In genomic region chr3:8529197-8529637, GRCh38 we compare ENCODE assay signal across 1 cellular context.
TF ChIP-seq lines count a peak whose summit lies in the region.

No MANE protein-coding gene starts in this region.

TF ChIP-seq in HepG2, 621 proteins besides CTCF, POLR2A, EP300 and RAD21 (continued from another document and continues in another):
- TF ChIP-seq DR1 (CRISPR knock-in tag; IDR thresholded peaks at IDR 0.05) (no peak), HMG20A (CRISPR knock-in tag; IDR thresholded peaks at IDR 0.05; ENCODE audit: borderline replicate concordance) (0 out of 2 replicates have a peak, but pooled peaks have one; percentile 11), RBAK (CRISPR knock-in tag; IDR thresholded peaks at IDR 0.05) (no peak), ZNF782 (CRISPR knock-in tag; IDR thresholded peaks at IDR 0.05; ENCODE audit: borderline replicate concordance) (no peak), ZNF776 (CRISPR knock-in tag; IDR thresholded peaks at IDR 0.05) (no peak), SAP130 (CRISPR knock-in tag; IDR thresholded peaks at IDR 0.05; ENCODE audit: low read depth) (peak; percentile 24; the same call in 1 of the 2 replicates), RFX3 (CRISPR knock-in tag; IDR thresholded peaks at IDR 0.05) (peak; percentile 71), DNMT1 (CRISPR knock-in tag; IDR thresholded peaks at IDR 0.05) (no peak), ZNF891 (CRISPR knock-in tag; IDR thresholded peaks at IDR 0.05) (no peak), ZNF839 (CRISPR knock-in tag; IDR thresholded peaks at IDR 0.05; ENCODE audit: borderline replicate concordance) (no peak), HOXA7 (CRISPR knock-in tag; IDR thresholded peaks at IDR 0.05) (no peak), SOX5 (CRISPR knock-in tag; IDR thresholded peaks at IDR 0.05; ENCODE audit: borderline replicate concordance) (peak; percentile 16; the same call in 1 of the 2 replicates), HNF1A (IDR thresholded peaks at IDR 0.05; ENCODE audit: low read depth) (peak; percentile 86), HNF1A (CRISPR knock-in tag; IDR thresholded peaks at IDR 0.05; ENCODE audit: borderline replicate concordance) (peak; percentile 74), KDM6A (CRISPR knock-in tag; IDR thresholded peaks at IDR 0.05; ENCODE audit: low read depth) (no peak), TCF12 (IDR thresholded peaks at IDR 0.05) (no peak), TCF12 (CRISPR knock-in tag; IDR thresholded peaks at IDR 0.05) (no peak), ZNF678 (CRISPR knock-in tag; IDR thresholded peaks at IDR 0.05) (no peak), RORA (CRISPR knock-in tag; IDR thresholded peaks at IDR 0.05) (no peak), DRAP1 (CRISPR knock-in tag; IDR thresholded peaks at IDR 0.05) (0 out of 2 replicates have a peak, but pooled peaks have one; percentile 26), ZKSCAN5 (CRISPR knock-in tag; IDR thresholded peaks at IDR 0.05) (no peak), ELF3 (CRISPR knock-in tag; IDR thresholded peaks at IDR 0.05) (0 out of 2 replicates have a peak, but pooled peaks have one; percentile 13), TFAP4 (IDR thresholded peaks at IDR 0.05; ENCODE audit: borderline replicate concordance, low read depth) (0 out of 2 replicates have a peak, but pooled peaks have one; percentile 46), MIXL1 (CRISPR knock-in tag; IDR thresholded peaks at IDR 0.05) (peak; percentile 59; the same call in 1 of the 2 replicates), REL (CRISPR knock-in tag; conservative IDR thresholded peaks at IDR 0.05) (no peak), HOMEZ (CRISPR knock-in tag; IDR thresholded peaks at IDR 0.05; ENCODE audit: low read depth) (0 out of 2 replicates have a peak, but pooled peaks have one; percentile 38), RFX5 (IDR thresholded peaks at IDR 0.05; ENCODE audit: low read depth, low read length) (peak; percentile 65; the same call in 1 of the 2 replicates)
- TF ChIP-seq, protein P1, sequence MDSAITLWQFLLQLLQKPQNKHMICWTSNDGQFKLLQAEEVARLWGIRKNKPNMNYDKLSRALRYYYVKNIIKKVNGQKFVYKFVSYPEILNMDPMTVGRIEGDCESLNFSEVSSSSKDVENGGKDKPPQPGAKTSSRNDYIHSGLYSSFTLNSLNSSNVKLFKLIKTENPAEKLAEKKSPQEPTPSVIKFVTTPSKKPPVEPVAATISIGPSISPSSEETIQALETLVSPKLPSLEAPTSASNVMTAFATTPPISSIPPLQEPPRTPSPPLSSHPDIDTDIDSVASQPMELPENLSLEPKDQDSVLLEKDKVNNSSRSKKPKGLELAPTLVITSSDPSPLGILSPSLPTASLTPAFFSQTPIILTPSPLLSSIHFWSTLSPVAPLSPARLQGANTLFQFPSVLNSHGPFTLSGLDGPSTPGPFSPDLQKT (CRISPR knock-in tag; IDR thresholded peaks at IDR 0.05; ENCODE audit: borderline replicate concordance) = no peak
- TF ChIP-seq, protein P2, sequence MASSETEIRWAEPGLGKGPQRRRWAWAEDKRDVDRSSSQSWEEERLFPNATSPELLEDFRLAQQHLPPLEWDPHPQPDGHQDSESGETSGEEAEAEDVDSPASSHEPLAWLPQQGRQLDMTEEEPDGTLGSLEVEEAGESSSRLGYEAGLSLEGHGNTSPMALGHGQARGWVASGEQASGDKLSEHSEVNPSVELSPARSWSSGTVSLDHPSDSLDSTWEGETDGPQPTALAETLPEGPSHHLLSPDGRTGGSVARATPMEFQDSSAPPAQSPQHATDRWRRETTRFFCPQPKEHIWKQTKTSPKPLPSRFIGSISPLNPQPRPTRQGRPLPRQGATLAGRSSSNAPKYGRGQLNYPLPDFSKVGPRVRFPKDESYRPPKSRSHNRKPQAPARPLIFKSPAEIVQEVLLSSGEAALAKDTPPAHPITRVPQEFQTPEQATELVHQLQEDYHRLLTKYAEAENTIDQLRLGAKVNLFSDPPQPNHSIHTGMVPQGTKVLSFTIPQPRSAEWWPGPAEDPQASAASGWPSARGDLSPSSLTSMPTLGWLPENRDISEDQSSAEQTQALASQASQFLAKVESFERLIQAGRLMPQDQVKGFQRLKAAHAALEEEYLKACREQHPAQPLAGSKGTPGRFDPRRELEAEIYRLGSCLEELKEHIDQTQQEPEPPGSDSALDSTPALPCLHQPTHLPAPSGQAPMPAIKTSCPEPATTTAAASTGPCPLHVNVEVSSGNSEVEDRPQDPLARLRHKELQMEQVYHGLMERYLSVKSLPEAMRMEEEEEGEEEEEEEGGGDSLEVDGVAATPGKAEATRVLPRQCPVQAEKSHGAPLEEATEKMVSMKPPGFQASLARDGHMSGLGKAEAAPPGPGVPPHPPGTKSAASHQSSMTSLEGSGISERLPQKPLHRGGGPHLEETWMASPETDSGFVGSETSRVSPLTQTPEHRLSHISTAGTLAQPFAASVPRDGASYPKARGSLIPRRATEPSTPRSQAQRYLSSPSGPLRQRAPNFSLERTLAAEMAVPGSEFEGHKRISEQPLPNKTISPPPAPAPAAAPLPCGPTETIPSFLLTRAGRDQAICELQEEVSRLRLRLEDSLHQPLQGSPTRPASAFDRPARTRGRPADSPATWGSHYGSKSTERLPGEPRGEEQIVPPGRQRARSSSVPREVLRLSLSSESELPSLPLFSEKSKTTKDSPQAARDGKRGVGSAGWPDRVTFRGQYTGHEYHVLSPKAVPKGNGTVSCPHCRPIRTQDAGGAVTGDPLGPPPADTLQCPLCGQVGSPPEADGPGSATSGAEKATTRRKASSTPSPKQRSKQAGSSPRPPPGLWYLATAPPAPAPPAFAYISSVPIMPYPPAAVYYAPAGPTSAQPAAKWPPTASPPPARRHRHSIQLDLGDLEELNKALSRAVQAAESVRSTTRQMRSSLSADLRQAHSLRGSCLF (CRISPR knock-in tag; IDR thresholded peaks at IDR 0.05; ENCODE audit: borderline replicate concordance) = no peak
- TF ChIP-seq, protein P3, sequence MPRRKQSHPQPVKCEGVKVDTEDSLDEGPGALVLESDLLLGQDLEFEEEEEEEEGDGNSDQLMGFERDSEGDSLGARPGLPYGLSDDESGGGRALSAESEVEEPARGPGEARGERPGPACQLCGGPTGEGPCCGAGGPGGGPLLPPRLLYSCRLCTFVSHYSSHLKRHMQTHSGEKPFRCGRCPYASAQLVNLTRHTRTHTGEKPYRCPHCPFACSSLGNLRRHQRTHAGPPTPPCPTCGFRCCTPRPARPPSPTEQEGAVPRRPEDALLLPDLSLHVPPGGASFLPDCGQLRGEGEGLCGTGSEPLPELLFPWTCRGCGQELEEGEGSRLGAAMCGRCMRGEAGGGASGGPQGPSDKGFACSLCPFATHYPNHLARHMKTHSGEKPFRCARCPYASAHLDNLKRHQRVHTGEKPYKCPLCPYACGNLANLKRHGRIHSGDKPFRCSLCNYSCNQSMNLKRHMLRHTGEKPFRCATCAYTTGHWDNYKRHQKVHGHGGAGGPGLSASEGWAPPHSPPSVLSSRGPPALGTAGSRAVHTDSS (CRISPR knock-in tag; conservative IDR thresholded peaks at IDR 0.05) = no peak
- TF ChIP-seq, protein P4, sequence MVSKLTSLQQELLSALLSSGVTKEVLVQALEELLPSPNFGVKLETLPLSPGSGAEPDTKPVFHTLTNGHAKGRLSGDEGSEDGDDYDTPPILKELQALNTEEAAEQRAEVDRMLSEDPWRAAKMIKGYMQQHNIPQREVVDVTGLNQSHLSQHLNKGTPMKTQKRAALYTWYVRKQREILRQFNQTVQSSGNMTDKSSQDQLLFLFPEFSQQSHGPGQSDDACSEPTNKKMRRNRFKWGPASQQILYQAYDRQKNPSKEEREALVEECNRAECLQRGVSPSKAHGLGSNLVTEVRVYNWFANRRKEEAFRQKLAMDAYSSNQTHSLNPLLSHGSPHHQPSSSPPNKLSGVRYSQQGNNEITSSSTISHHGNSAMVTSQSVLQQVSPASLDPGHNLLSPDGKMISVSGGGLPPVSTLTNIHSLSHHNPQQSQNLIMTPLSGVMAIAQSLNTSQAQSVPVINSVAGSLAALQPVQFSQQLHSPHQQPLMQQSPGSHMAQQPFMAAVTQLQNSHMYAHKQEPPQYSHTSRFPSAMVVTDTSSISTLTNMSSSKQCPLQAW (CRISPR knock-in tag; IDR thresholded peaks at IDR 0.05) = peak; percentile 90
- TF ChIP-seq, protein P5, sequence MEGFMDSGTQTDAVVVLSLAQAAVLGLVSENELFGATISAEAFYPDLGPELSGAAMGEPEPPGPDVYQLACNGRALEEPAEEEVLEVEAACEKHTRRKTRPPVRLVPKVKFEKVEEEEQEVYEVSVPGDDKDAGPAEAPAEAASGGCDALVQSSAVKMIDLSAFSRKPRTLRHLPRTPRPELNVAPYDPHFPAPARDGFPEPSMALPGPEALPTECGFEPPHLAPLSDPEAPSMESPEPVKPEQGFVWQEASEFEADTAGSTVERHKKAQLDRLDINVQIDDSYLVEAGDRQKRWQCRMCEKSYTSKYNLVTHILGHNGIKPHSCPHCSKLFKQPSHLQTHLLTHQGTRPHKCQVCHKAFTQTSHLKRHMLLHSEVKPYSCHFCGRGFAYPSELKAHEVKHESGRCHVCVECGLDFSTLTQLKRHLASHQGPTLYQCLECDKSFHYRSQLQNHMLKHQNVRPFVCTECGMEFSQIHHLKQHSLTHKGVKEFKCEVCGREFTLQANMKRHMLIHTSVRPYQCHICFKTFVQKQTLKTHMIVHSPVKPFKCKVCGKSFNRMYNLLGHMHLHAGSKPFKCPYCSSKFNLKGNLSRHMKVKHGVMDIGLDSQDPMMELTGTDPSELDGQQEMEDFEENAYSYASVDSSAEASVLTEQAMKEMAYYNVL (CRISPR knock-in tag; IDR thresholded peaks at IDR 0.05; ENCODE audit: borderline replicate concordance) = no peak
